ENCODE assay signal across 13 cellular contexts in genomic region chr5:141882594-141883183, GRCh38. TPM values are rescaled to one million over a fixed set of nuclear protein-coding genes. Genes with fewer than 3 reads are reported as not detected.
DNase-seq lines count a peak whose midpoint lies in the region; FAIRE-seq and TF ChIP-seq lines count a peak whose summit lies in the region.
"Had no signal": no experiment of that assay in that cellular context is flagged by ENCODE, and none has a peak within 500 bp of the region (broad histone marks: within the 10 kb centered on the region; RNA-seq: fewer than 3 reads in every experiment).

No MANE protein-coding gene starts in this region.

- H3K4me3 ChIP-seq in neural progenitor cell: peak overlapping the region; percentile 52
- H3K4me3 ChIP-seq: gastrocnemius medialis had no signal

- DNase-seq in ELF-1 (ENCODE audit: low read depth, low spot score) (peak; percentile 79), NCI-H2227 (lab: John Stamatoyannopoulos, UW; ENCODE audit: unreplicated experiment) (peak; percentile 95), epidermal melanocyte (ENCODE audit: insufficient read length, low spot score) (peak; percentile 15), neural progenitor cell (ENCODE audit: low spot score) (peak; percentile 16), GM19239 (ENCODE audit: insufficient read length, low spot score) (no peak), NCI-H226 (no peak)
- DNase-seq in activated naive CD8-positive, alpha-beta T cell treated with anti-CD3 and anti-CD28 coated beads for 36 hours: no peak
- DNase-seq in stimulated activated CD4-positive, alpha-beta T cell treated with anti-CD3 and anti-CD28 coated beads, Interleukin-2, amount 100 ng/mL, for 24 hours: no peak
- DNase-seq: activated CD4-positive, CD25-positive, alpha-beta regulatory T cell; COR-L47; gastrocnemius medialis; NCI-H2081 had no signal

- H3K27ac ChIP-seq in neural progenitor cell: no peak overlapping the region
- H3K27ac ChIP-seq: HL-60 had no signal

- H3K9me3 Mint-ChIP-seq in neural progenitor cell: no peaks in the 10 kb centered on the region
- H3K9me3 Mint-ChIP-seq in activated naive CD8-positive, alpha-beta T cell treated with anti-CD3 and anti-CD28 coated beads for 36 hours: no peaks in the 10 kb centered on the region

- peak overlapping the region; percentile 93 for H3K4me2 ChIP-seq in neural progenitor cell

- peaks cover 12% of the 10 kb centered on the region for H3K27me3 Mint-ChIP-seq in neural progenitor cell (ENCODE audit: insufficient read depth, low read depth)
- peaks cover 78% of the 10 kb centered on the region for H3K27me3 Mint-ChIP-seq in activated naive CD8-positive, alpha-beta T cell treated with anti-CD3 and anti-CD28 coated beads for 36 hours

- peak overlapping the region; percentile 81 for H3K4me3 Mint-ChIP-seq in neural progenitor cell
- H3K4me3 Mint-ChIP-seq in activated naive CD8-positive, alpha-beta T cell treated with anti-CD3 and anti-CD28 coated beads for 36 hours: no peak overlapping the region

- H3K79me2 ChIP-seq in neural progenitor cell (ENCODE audit: low read depth): peaks cover 3% of the 10 kb centered on the region

- H2AFZ ChIP-seq in neural progenitor cell (replicated peaks): no peak overlapping the region

- no peak overlapping the region for H3K9ac ChIP-seq in neural progenitor cell

- peak overlapping the region; percentile 64 for H3K27ac Mint-ChIP-seq in neural progenitor cell
- no peak overlapping the region for H3K27ac Mint-ChIP-seq in activated naive CD8-positive, alpha-beta T cell treated with anti-CD3 and anti-CD28 coated beads for 36 hours

- TF ChIP-seq CTCF in neural progenitor cell (IDR thresholded peaks at IDR 0.05): no peak

- H3K36me3 ChIP-seq in neural progenitor cell: no peaks in the 10 kb centered on the region
- H3K36me3 ChIP-seq: gastrocnemius medialis had no signal

- peaks cover 22% of the 10 kb centered on the region for H3K27me3 ChIP-seq in neural progenitor cell

- peaks cover 51% of the 10 kb centered on the region for H3F3A ChIP-seq in neural progenitor cell (ENCODE audit: low read depth)

- FAIRE-seq in GM19239 (lab: Jason Lieb, UNC): no peak

- H3K4me1 Mint-ChIP-seq in neural progenitor cell: peaks cover 54% of the 10 kb centered on the region
- H3K4me1 Mint-ChIP-seq in activated naive CD8-positive, alpha-beta T cell treated with anti-CD3 and anti-CD28 coated beads for 36 hours: peaks cover 11% of the 10 kb centered on the region

- no peaks in the 10 kb centered on the region for H3K9me3 ChIP-seq in neural progenitor cell (ENCODE audit: low read depth)
- H3K9me3 ChIP-seq: gastrocnemius medialis had no signal

- H3K4me1 ChIP-seq in neural progenitor cell: peaks cover 39% of the 10 kb centered on the region

- peaks cover 42% of the 10 kb centered on the region for H4K20me1 ChIP-seq in neural progenitor cell (ENCODE audit: low read depth)

- H3K36me3 Mint-ChIP-seq in neural progenitor cell: no peaks in the 10 kb centered on the region
- no peaks in the 10 kb centered on the region for H3K36me3 Mint-ChIP-seq in activated naive CD8-positive, alpha-beta T cell treated with anti-CD3 and anti-CD28 coated beads for 36 hours

RNA-seq across cellular contexts. Expression of gene PCDH1, which starts 4.5 kb away (rescaled TPM):
- total RNA-seq in neural progenitor cell (ENCODE audit: low replicate concordance): 24.8 and 48.4 TPM in 2 replicates
- total RNA-seq in activated naive CD8-positive, alpha-beta T cell treated with anti-CD3 and anti-CD28 coated beads for 36 hours: not detected

RNA-seq across cellular contexts. Expression of gene DELE1, which starts 41.0 kb away (rescaled TPM):
- 47.7 and 86.5 TPM in 2 replicates for total RNA-seq in neural progenitor cell (ENCODE audit: low replicate concordance)
- total RNA-seq in activated naive CD8-positive, alpha-beta T cell treated with anti-CD3 and anti-CD28 coated beads for 36 hours: 10 to 100 TPM; 46.4 to 51.6 TPM

Comparison
In these comparisons a context has a peak if more than half of its experiments do, and no peak if none do; other contexts are left out.
1. DNase-seq: peak in ELF-1 (single experiment), NCI-H2227 (single experiment), epidermal melanocyte (single experiment) and neural progenitor cell (single experiment); none in activated naive CD8-positive, alpha-beta T cell treated with anti-CD3 and anti-CD28 coated beads for 36 hours (single experiment), stimulated activated CD4-positive, alpha-beta T cell treated with anti-CD3 and anti-CD28 coated beads, Interleukin-2, amount 100 ng/mL, for 24 hours (0 of 2), GM19239 (single experiment) and NCI-H226 (single experiment).
2. RNA of gene PCDH1, which starts 4.5 kb away (total RNA-seq): 24.8 to 48.4 TPM in neural progenitor cell; not detected in activated naive CD8-positive, alpha-beta T cell treated with anti-CD3 and anti-CD28 coated beads for 36 hours; every median in the first group is over 10 times any median in the second.